8 cellular contexts compared by ENCODE assay signal in genomic region chr22:21650823-21651520, GRCh38. TPM values are rescaled to one million over a fixed set of nuclear protein-coding genes. Genes with fewer than 3 reads are reported as not detected.
A peak's percentile ranks its signal among the peaks of the same experiment; 100 is the strongest.
DNase-seq lines count a peak whose midpoint lies in the region; ATAC-seq and TF ChIP-seq lines count a peak whose summit lies in the region.

No MANE protein-coding gene starts in this region.

- H3K27me3 Mint-ChIP-seq in activated CD4-positive, alpha-beta T cell treated with anti-CD3 and anti-CD28 coated beads, Interleukin-2, amount 10 ng/mL, durations not matched to agents 7 days and 5 days, result no peaks in the 10 kb centered on the region

- no peaks in the 10 kb centered on the region for H3K9me3 ChIP-seq in RWPE2 (ENCODE audit: severe bottlenecking)

- no peaks in the 10 kb centered on the region for H3K27me3 ChIP-seq in RWPE2 (ENCODE audit: insufficient read depth, poor library complexity, severe bottlenecking)

- TF ChIP-seq CTCF in RWPE2 (IDR thresholded peaks at IDR 0.05; ENCODE audit: poor library complexity, severe bottlenecking) (no peak), fibroblast of villous mesenchyme (IDR thresholded peaks at IDR 0.05; ENCODE audit: insufficient read depth, low read depth, low read length) (no peak)

- peaks cover 49% of the 10 kb centered on the region for H3K36me3 ChIP-seq in RWPE2 (ENCODE audit: low read depth)

- peak overlapping the region; percentile 90 for H3K4me3 Mint-ChIP-seq in activated CD4-positive, alpha-beta T cell treated with anti-CD3 and anti-CD28 coated beads, Interleukin-2, amount 10 ng/mL, durations not matched to agents 7 days and 5 days
- H3K4me3 Mint-ChIP-seq in stimulated activated effector memory CD8-positive, alpha-beta T cell treated with anti-CD3 and anti-CD28 coated beads, Interleukin-12 subunit alpha, Interleukin-12 subunit beta, amount 100 ng/mL, for 72 hours, result peak overlapping the region; percentile 89

- no peaks in the 10 kb centered on the region for H3K4me1 ChIP-seq in RWPE2 (ENCODE audit: insufficient read depth, poor library complexity, severe bottlenecking)

- peak overlapping the region; percentile 53 for H3K27ac ChIP-seq in RWPE2 (ENCODE audit: poor library complexity, severe bottlenecking)

- CTCF ChIA-PET in activated CD4-positive, alpha-beta T cell treated with anti-CD3 and anti-CD28 coated beads, Interleukin-2, amount 10 ng/mL, durations not matched to agents 7 days and 5 days (lab: Charles Lee), result interaction anchor here (4.2 to 13.4 kb wide), 2 partner anchors 8 to 22 kb away, joined by 25 to 213 read pairs; partner anchors contain the start of genes CCDC116, SDF2L1 and YDJC

- POLR2A ChIA-PET in activated CD4-positive, alpha-beta T cell treated with anti-CD3 and anti-CD28 coated beads, Interleukin-2, amount 10 ng/mL, durations not matched to agents 7 days and 5 days (lab: Charles Lee), result no interaction called here

- H3K4me3 ChIP-seq in RWPE2 (ENCODE audit: severe bottlenecking) (peak overlapping the region; percentile 79), fibroblast of villous mesenchyme (ENCODE audit: low read depth, low read length) (peak overlapping the region; percentile 84)

- peaks cover 24% of the 10 kb centered on the region for H3K36me3 Mint-ChIP-seq in activated CD4-positive, alpha-beta T cell treated with anti-CD3 and anti-CD28 coated beads, Interleukin-2, amount 10 ng/mL, durations not matched to agents 7 days and 5 days (ENCODE audit: low read depth)
- peaks cover 34% of the 10 kb centered on the region for H3K36me3 Mint-ChIP-seq in stimulated activated effector memory CD8-positive, alpha-beta T cell treated with anti-CD3 and anti-CD28 coated beads, Interleukin-12 subunit alpha, Interleukin-12 subunit beta, amount 100 ng/mL, for 72 hours

- DNase-seq in activated CD4-positive, alpha-beta T cell treated with anti-CD3 and anti-CD28 coated beads, Interleukin-2, amount 10 ng/mL, durations not matched to agents 7 days and 5 days, result no peak
- DNase-seq in activated CD4-positive, alpha-beta T cell treated with anti-CD3 and anti-CD28 coated beads for 1 hour, result no peak
- no peak for DNase-seq in RWPE2 (ENCODE audit: low spot score)
- DNase-seq in fibroblast of villous mesenchyme (ENCODE audit: low read depth), result no peak
- no peak for DNase-seq in stimulated activated effector memory CD8-positive, alpha-beta T cell treated with anti-CD3 and anti-CD28 coated beads, Interleukin-12 subunit alpha, Interleukin-12 subunit beta, amount 100 ng/mL, for 72 hours (ENCODE audit: low spot score in 2 of 2)
- no peak for DNase-seq in iPS-NIHi7 (ENCODE audit: extremely low spot score)

- ATAC-seq in RWPE2 (ENCODE audit: low read depth) (peak; percentile 8), HG03378 (IDR thresholded peaks at IDR 0.05; ENCODE audit: unreplicated experiment) (no peak), esophagus mucosa (no peak)
- peak; percentile 4 for ATAC-seq in stimulated activated effector memory CD8-positive, alpha-beta T cell treated with anti-CD3 and anti-CD28 coated beads, Interleukin-12 subunit alpha, Interleukin-12 subunit beta, amount 100 ng/mL, for 72 hours

- H3K4me1 Mint-ChIP-seq in activated CD4-positive, alpha-beta T cell treated with anti-CD3 and anti-CD28 coated beads, Interleukin-2, amount 10 ng/mL, durations not matched to agents 7 days and 5 days, result peaks cover 38% of the 10 kb centered on the region
- peaks cover 29% of the 10 kb centered on the region for H3K4me1 Mint-ChIP-seq in stimulated activated effector memory CD8-positive, alpha-beta T cell treated with anti-CD3 and anti-CD28 coated beads, Interleukin-12 subunit alpha, Interleukin-12 subunit beta, amount 100 ng/mL, for 72 hours

- no peaks in the 10 kb centered on the region for H3K9me3 Mint-ChIP-seq in activated CD4-positive, alpha-beta T cell treated with anti-CD3 and anti-CD28 coated beads, Interleukin-2, amount 10 ng/mL, durations not matched to agents 7 days and 5 days
- H3K9me3 Mint-ChIP-seq in stimulated activated effector memory CD8-positive, alpha-beta T cell treated with anti-CD3 and anti-CD28 coated beads, Interleukin-12 subunit alpha, Interleukin-12 subunit beta, amount 100 ng/mL, for 72 hours, result no peaks in the 10 kb centered on the region

- H3K27ac Mint-ChIP-seq in activated CD4-positive, alpha-beta T cell treated with anti-CD3 and anti-CD28 coated beads, Interleukin-2, amount 10 ng/mL, durations not matched to agents 7 days and 5 days, result peak overlapping the region; percentile 92
- peak overlapping the region; percentile 90 for H3K27ac Mint-ChIP-seq in stimulated activated effector memory CD8-positive, alpha-beta T cell treated with anti-CD3 and anti-CD28 coated beads, Interleukin-12 subunit alpha, Interleukin-12 subunit beta, amount 100 ng/mL, for 72 hours

RNA-seq across cellular contexts. Expression of gene SDF2L1, which starts 8.9 kb away (rescaled TPM):
- total RNA-seq in activated CD4-positive, alpha-beta T cell treated with anti-CD3 and anti-CD28 coated beads, Interleukin-2, amount 10 ng/mL, durations not matched to agents 7 days and 5 days, result 10 to 100 TPM; 39.7 to 59.4 TPM
- 22.0 and 27.7 TPM in 2 replicates for total RNA-seq in fibroblast of villous mesenchyme
- 14.1 TPM for total RNA-seq in esophagus mucosa

RNA-seq across cellular contexts. Expression of gene PPIL2, which starts 14.8 kb away (rescaled TPM):
- 10 to 100 TPM; 75.9 to 82.7 TPM for total RNA-seq in activated CD4-positive, alpha-beta T cell treated with anti-CD3 and anti-CD28 coated beads, Interleukin-2, amount 10 ng/mL, durations not matched to agents 7 days and 5 days
- total RNA-seq in fibroblast of villous mesenchyme, result 26.8 and 32.2 TPM in 2 replicates
- total RNA-seq in esophagus mucosa, result 31.3 TPM

RNA-seq across cellular contexts. Expression of gene CCDC116, which starts 18.4 kb away (rescaled TPM):
- under 1 TPM; 0.42 to 0.97 TPM for total RNA-seq in activated CD4-positive, alpha-beta T cell treated with anti-CD3 and anti-CD28 coated beads, Interleukin-2, amount 10 ng/mL, durations not matched to agents 7 days and 5 days
- total RNA-seq in fibroblast of villous mesenchyme (0.32 and 0.43 TPM in 2 replicates), esophagus mucosa (not detected)

RNA-seq across cellular contexts. Expression of gene YDJC, which starts 21.1 kb away (rescaled TPM):
- total RNA-seq in activated CD4-positive, alpha-beta T cell treated with anti-CD3 and anti-CD28 coated beads, Interleukin-2, amount 10 ng/mL, durations not matched to agents 7 days and 5 days, result 10 to 100 TPM; 30.3 to 39.9 TPM
- 19.0 and 27.1 TPM in 2 replicates for total RNA-seq in fibroblast of villous mesenchyme
- 20.5 TPM for total RNA-seq in esophagus mucosa

Comparison
In these comparisons a context has a peak if more than half of its experiments do, and no peak if none do; other contexts are left out.
1. ATAC-seq: peak in RWPE2 (single experiment) and stimulated activated effector memory CD8-positive, alpha-beta T cell treated with anti-CD3 and anti-CD28 coated beads, Interleukin-12 subunit alpha, Interleukin-12 subunit beta, amount 100 ng/mL, for 72 hours (single experiment); none in HG03378 (single experiment) and esophagus mucosa (single experiment).